ENCODE assay signal across 25 cellular contexts in the genomic region with DNA sequence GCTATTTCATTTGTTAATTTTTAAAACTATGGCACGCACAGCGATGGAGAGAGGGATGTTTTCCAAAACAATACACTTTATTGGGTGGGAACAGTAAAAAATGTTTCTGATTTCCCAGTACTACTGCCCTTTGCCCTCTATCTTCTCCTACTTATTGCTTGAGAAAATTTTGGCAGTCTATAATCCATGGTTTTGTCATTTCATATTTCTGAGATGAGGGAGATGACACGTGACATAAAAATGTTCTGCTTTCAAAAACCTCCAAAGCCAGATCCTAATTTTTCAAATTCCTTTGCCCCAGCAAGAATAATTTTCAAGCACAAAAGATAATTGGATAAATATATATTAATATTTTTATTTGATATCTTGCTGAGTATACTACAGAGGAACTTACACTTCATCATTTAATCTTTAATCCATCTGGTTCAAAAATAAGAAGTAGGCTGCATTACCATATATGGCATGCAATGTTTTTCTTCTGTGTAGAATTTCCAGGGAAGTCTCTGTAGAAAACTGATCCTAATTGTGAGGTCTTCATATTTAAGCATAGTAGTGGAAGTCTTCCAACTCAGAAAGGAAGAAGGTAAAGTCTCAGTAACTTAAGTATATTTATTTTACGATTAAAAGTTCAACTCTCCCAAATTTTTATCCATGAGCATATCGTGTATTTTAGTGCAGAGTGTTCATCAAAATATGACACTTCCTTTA.
A peak's percentile ranks its signal among the peaks of the same experiment; 100 is the strongest.
DNase-seq lines count a peak whose midpoint lies in the region; ATAC-seq and TF ChIP-seq lines count a peak whose summit lies in the region.
"Had no signal": no experiment of that assay in that cellular context is flagged by ENCODE, and none has a peak within 500 bp of the region (broad histone marks: within the 10 kb centered on the region; RNA-seq: fewer than 3 reads in every experiment).

No MANE protein-coding gene starts in this region.

- in situ Hi-C loops in astrocyte of the spinal cord (cut with HindIII; ENCODE audit: low sequenced_read_pairs) = no loop called here
- in situ Hi-C loops in GM13976 (cut with MboI; ENCODE audit: low sequenced_read_pairs, unreplicated experiment) = no loop called here

- ATAC-seq in Right ventricle myocardium superior (ENCODE audit: poor library complexity) = peak; percentile 27
- no peak for ATAC-seq in right cardiac atrium
- ATAC-seq: left lung, mucosa of descending colon, Right ventricle myocardium inferior, T-cell had no signal

- H3K27me3 ChIP-seq in right cardiac atrium (ENCODE audit: control insufficient read depth, insufficient read depth) = no peaks in the 10 kb centered on the region
- H3K27me3 ChIP-seq: BLaER1 treated with 17β-estradiol and CSF1 and Interleukin-3, amounts not matched to agents 10 nM and 100 nM; heart left ventricle; left lung; right atrium auricular region; uterus had no signal

- DNase-seq in Right ventricle myocardium superior (no peak), right cardiac atrium (no peak), astrocyte of the spinal cord (ENCODE audit: low read depth, low spot score) (peak; percentile 64), foreskin fibroblast (peak; percentile 26 to 69), stromal cell of bone marrow (ENCODE audit: low read depth) (peak; percentile 41), NOMO-1 treated with dmso at 0.1 percent for 144 hours (lab: John Stamatoyannopoulos, UW; ENCODE audit: unreplicated experiment) (no peak), DMS79 treated with DMSO at 0.1 percent for 48 hours (lab: John Stamatoyannopoulos, UW) (no peak), GM13976 (ENCODE audit: low spot score) (no peak)
- DNase-seq: activated CD4-positive, alpha-beta T cell treated with anti-CD3 and anti-CD28 coated beads, Interleukin-2, amount 10 ng/mL, durations not matched to agents 24 days and 14 days; effector CD8-positive, alpha-beta T cell; heart left ventricle; left lung; MM.1S; mucosa of descending colon; NCI-H1436 treated with DMSO at 0.1 percent for 48 hours; NCI-H2171; NCI-H526 treated with DMSO at 0.1 percent for 48 hours; nucleus accumbens; stimulated activated CD4-positive, alpha-beta T cell treated with anti-CD3 and anti-CD28 coated beads, Interleukin-15, amount 100 ng/mL, for 24 hours; T-cell; uterus had no signal

- H3K9me3 ChIP-seq in right cardiac atrium (ENCODE audit: control insufficient read depth, low read length) = no peaks in the 10 kb centered on the region
- H3K9me3 ChIP-seq: BLaER1 treated with 17β-estradiol and CSF1 and Interleukin-3, amounts not matched to agents 10 nM and 100 nM; heart left ventricle; mucosa of descending colon; right atrium auricular region; uterus had no signal

- no peak overlapping the region for H3K4me3 ChIP-seq in right cardiac atrium (ENCODE audit: low read length)
- no peak overlapping the region for H3K4me3 ChIP-seq in astrocyte of the spinal cord (ENCODE audit: low read depth, low read length)
- no peak overlapping the region for H3K4me3 ChIP-seq in foreskin fibroblast (ENCODE audit: low read depth in 1 of 2, low read length in 2 of 2)
- H3K4me3 ChIP-seq: BLaER1 treated with 17β-estradiol and CSF1 and Interleukin-3, amounts not matched to agents 10 nM and 100 nM; left lung; mucosa of descending colon; right atrium auricular region; uterus had no signal

- H3K27ac ChIP-seq in right cardiac atrium (ENCODE audit: low read length) = no peak overlapping the region
- H3K27ac ChIP-seq: 22Rv1; BLaER1 treated with 17β-estradiol and CSF1 and Interleukin-3, amounts not matched to agents 10 nM and 100 nM; left lung; right atrium auricular region; uterus had no signal

- TF ChIP-seq CTCF in astrocyte of the spinal cord (IDR thresholded peaks at IDR 0.05; ENCODE audit: low read depth, low read length) (no peak), foreskin fibroblast (IDR thresholded peaks at IDR 0.05; ENCODE audit: low read depth, low read length) (no peak), GM13976 (IDR thresholded peaks at IDR 0.05; ENCODE audit: borderline replicate concordance, control extremely low read depth, extremely low read depth, insufficient read depth, missing control alignments) (no peak)

- intact Hi-C loops in Right ventricle myocardium superior (cut with DNase I) = no loop called here
- intact Hi-C loops in right cardiac atrium (cut with DNase I) = no loop called here

- no peaks in the 10 kb centered on the region for H3K4me1 ChIP-seq in right cardiac atrium (ENCODE audit: control insufficient read depth, insufficient read depth, low read length)
- H3K4me1 ChIP-seq: BLaER1 treated with 17β-estradiol and CSF1 and Interleukin-3, amounts not matched to agents 10 nM and 100 nM; left lung; right atrium auricular region; uterus had no signal

- 52% methylated on average over 5 of the region's 5 CpGs for WGBS in right cardiac atrium

Comparison
In these comparisons a context has a peak if more than half of its experiments do, and no peak if none do; other contexts are left out.
1. DNase-seq: peak in astrocyte of the spinal cord (single experiment), foreskin fibroblast (2 of 2) and stromal cell of bone marrow (single experiment); none in Right ventricle myocardium superior (single experiment), right cardiac atrium (0 of 3), NOMO-1 treated with dmso at 0.1 percent for 144 hours (single experiment), DMS79 treated with DMSO at 0.1 percent for 48 hours (single experiment) and GM13976 (single experiment).